In the genomic region with DNA sequence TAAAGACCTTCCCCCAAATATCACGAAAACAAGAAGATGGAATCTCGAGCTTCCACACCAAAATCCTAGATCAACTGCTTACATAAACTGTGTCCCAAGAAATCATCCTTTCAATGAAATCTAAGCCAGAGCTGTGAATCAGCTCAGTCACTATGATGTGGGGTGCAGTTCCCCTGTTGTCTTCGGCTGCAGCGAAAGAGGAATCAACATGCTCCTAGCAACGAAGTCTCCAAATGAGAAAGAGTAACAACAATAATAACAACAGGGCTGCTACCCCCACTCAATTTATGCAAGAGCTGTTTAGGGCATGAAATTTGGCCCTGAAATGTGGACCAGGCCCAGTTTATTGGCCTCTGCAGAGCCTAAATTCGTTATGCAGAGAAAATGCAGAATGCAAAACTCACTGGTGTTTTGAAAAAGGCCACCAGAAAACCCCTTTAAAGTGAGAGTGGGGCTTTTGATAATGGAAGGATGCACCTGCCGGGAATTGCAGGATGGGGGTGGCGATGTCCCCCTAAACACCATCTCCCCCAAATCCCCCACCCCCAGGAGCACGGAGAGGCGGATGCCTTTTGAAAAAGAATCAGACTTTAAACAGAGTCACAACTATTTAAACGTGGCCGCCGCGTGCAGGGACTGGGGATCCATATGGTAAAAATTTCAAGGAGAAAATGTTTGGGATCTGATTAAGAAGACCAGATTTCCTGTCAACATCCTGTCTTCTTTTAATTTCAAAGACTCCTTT, we compare ENCODE assay signal across 9 cellular contexts. TPM values are rescaled to one million over a fixed set of nuclear protein-coding genes. Genes with fewer than 3 reads are reported as not detected.
DNase-seq lines count a peak whose midpoint lies in the region; ATAC-seq and TF ChIP-seq lines count a peak whose summit lies in the region.
"Had no signal": no experiment of that assay in that cellular context is flagged by ENCODE, and none has a peak within 500 bp of the region (broad histone marks: within the 10 kb centered on the region; RNA-seq: fewer than 3 reads in every experiment).

No MANE protein-coding gene starts in this region.

- peak overlapping the region; percentile 93 for H3K4me3 Mint-ChIP-seq in CD14-positive monocyte

- intact Hi-C loops in CD14-positive monocyte (cut with micrococcal nuclease): loop anchor here (2.0 to 5.0 kb wide), 2 partner anchors 81 to 109 kb away; no protein-coding TSS in a partner anchor

- H3K9me3 ChIP-seq in adipocyte (ENCODE audit: control insufficient read depth, low read length) (no peaks in the 10 kb centered on the region), mesodermal cell (ENCODE audit: control insufficient read depth, low read length) (no peaks in the 10 kb centered on the region)

- no peaks in the 10 kb centered on the region for H3K36me3 ChIP-seq in adipocyte (ENCODE audit: control insufficient read depth, insufficient read depth, low read length, severe bottlenecking)
- H3K36me3 ChIP-seq in mesodermal cell (ENCODE audit: control insufficient read depth, insufficient read depth, low read length): peaks cover 2% of the 10 kb centered on the region

- ATAC-seq in HG03565 (IDR thresholded peaks at IDR 0.05; ENCODE audit: unreplicated experiment): no peak
- no peak for ATAC-seq in GM19035 (IDR thresholded peaks at IDR 0.05; ENCODE audit: unreplicated experiment)

- peaks cover 26 to 56% (median 54%) of the 10 kb centered on the region in 3 donors for H3K27me3 Mint-ChIP-seq in CD14-positive monocyte (ENCODE audit: low read depth in 3 of 3)

- H3K9me3 Mint-ChIP-seq in CD14-positive monocyte: peaks cover 0 to 17% (median 2%) of the 10 kb centered on the region in 7 donors

- H3K27ac ChIP-seq in HL-60 (replicated peaks): peak overlapping the region; percentile 93
- H3K27ac ChIP-seq in mesodermal cell (ENCODE audit: low read depth, low read length, severe bottlenecking): no peak overlapping the region

- peaks cover 30 to 44% of the 10 kb centered on the region in 2 donors for H3K36me3 Mint-ChIP-seq in CD14-positive monocyte

- H3K4me1 ChIP-seq in adipocyte (ENCODE audit: control insufficient read depth, insufficient read depth, low read length): no peaks in the 10 kb centered on the region
- peaks cover 14% of the 10 kb centered on the region for H3K4me1 ChIP-seq in mesodermal cell (ENCODE audit: control insufficient read depth, insufficient read depth, low read length, poor library complexity, severe bottlenecking)

- H3K4me3 ChIP-seq in HL-60 (replicated peaks; ENCODE audit: insufficient read depth, low read length) (peak overlapping the region; percentile 75), adipocyte (ENCODE audit: low read length) (no peak overlapping the region), mesodermal cell (ENCODE audit: extremely low read depth, insufficient read depth, low read length, poor library complexity, severe bottlenecking) (peak overlapping the region; percentile 40)

- peaks cover 34% of the 10 kb centered on the region for H3K4me1 Mint-ChIP-seq in CD14-positive monocyte

- H3K27ac Mint-ChIP-seq in CD14-positive monocyte: peak overlapping the region; percentile 84 to 93 (median 89)

- POLR2A ChIA-PET in GM10248 (lab: Yijun Ruan, JAX): interaction anchor here (0.6 to 1.6 kb wide), 2 partner anchors 37 to 456 kb away, joined by 3 read pairs; no protein-coding TSS in a partner anchor

- no peak overlapping the region for H3K9ac ChIP-seq in adipocyte (ENCODE audit: low read length)

- WGBS in mesodermal cell (ENCODE audit: insufficient coverage in 2 of 2), 2 experiments: 47 to 50% methylated on average over 2 to 3 of the region's 14 CpGs

- DNase-seq in CD14-positive monocyte (ENCODE audit: low spot score) (no peak), HL-60 (ENCODE audit: low read depth in 1 of 2, low spot score in 1 of 2) (peak in 1 of 2 experiments; percentile 61), adipocyte (ENCODE audit: low read depth) (peak; percentile 14), COR-L47 (lab: John Stamatoyannopoulos, UW) (no peak), GM10248 (ENCODE audit: extremely low spot score) (no peak)
- DNase-seq: NCI-H1436 had no signal

- CTCF ChIA-PET in GM10248 (lab: Yijun Ruan, JAX): interaction anchor here (1.2 to 4.7 kb wide), 12 partner anchors 9 to 276 kb away, joined by 3 to 23 read pairs (median 6); no protein-coding TSS in a partner anchor

- TF ChIP-seq CTCF in CD14-positive monocyte (IDR thresholded peaks at IDR 0.05): no peak
- no peak for TF ChIP-seq CTCF in HL-60 (IDR thresholded peaks at IDR 0.05; ENCODE audit: insufficient read depth, low read length)
- no peak for TF ChIP-seq CTCF in GM10248 (IDR thresholded peaks at IDR 0.05; ENCODE audit: control extremely low read depth, extremely low read depth, low read depth, missing control alignments)

- no peaks in the 10 kb centered on the region for H3K27me3 ChIP-seq in HL-60 (ENCODE audit: insufficient read depth, poor library complexity, severe bottlenecking)
- peaks cover 82% of the 10 kb centered on the region for H3K27me3 ChIP-seq in adipocyte (replicated peaks; ENCODE audit: control insufficient read depth, insufficient read depth, low read length)

RNA-seq across cellular contexts. Expression of gene RUNX3, which starts 2.0 kb away (rescaled TPM):
- polyA plus RNA-seq in CD14-positive monocyte: 1 to 10 TPM; 4.4 to 6.7 TPM
- polyA plus RNA-seq in mesodermal cell (2013, experiment 1 of 2): 4.4 TPM
- 2.8 TPM for polyA plus RNA-seq in mesodermal cell (2013, experiment 2 of 2)
